ENCODE assay signal across 23 cellular contexts in genomic region chr4:54254116-54254914, GRCh38. TPM values are rescaled to one million over a fixed set of nuclear protein-coding genes. Genes with fewer than 3 reads are reported as not detected.
DNase-seq lines count a peak whose midpoint lies in the region; ATAC-seq, FAIRE-seq and TF ChIP-seq lines count a peak whose summit lies in the region.
"Had no signal": no experiment of that assay in that cellular context is flagged by ENCODE, and none has a peak within 500 bp of the region (broad histone marks: within the 10 kb centered on the region; RNA-seq: fewer than 3 reads in every experiment).

No MANE protein-coding gene starts in this region.

- H3K4me3 ChIP-seq in AG04450 (ENCODE audit: low read depth, low read length) (no peak overlapping the region), astrocyte of the spinal cord (ENCODE audit: low read depth, low read length) (no peak overlapping the region), mesenchymal stem cell (ENCODE audit: insufficient read depth in 1 of 2, low read depth in 1 of 2, low read length in 2 of 2) (peak overlapping the region in 1 of 2 experiments; percentile 3), kidney (ENCODE audit: low read length in 2 of 2) (no peak overlapping the region)
- H3K4me3 ChIP-seq: body of pancreas, left lung, upper lobe of left lung had no signal

- H3K27me3 Mint-ChIP-seq in activated CD8-positive, alpha-beta T cell treated with anti-CD3 and anti-CD28 coated beads, Interleukin-2, amount 10 ng/mL, durations not matched to agents 7 days and 5 days (ENCODE audit: low read depth), result no peaks in the 10 kb centered on the region

- no peak overlapping the region for H2AFZ ChIP-seq in mesenchymal stem cell (ENCODE audit: low read depth, low read length)

- H4K91ac ChIP-seq in mesenchymal stem cell (ENCODE audit: low read length), result no peak overlapping the region

- intact Hi-C loops in kidney (cut with DNase I), result no loop called here

- no peak overlapping the region for H3K4me3 Mint-ChIP-seq in activated CD8-positive, alpha-beta T cell treated with anti-CD3 and anti-CD28 coated beads, Interleukin-2, amount 10 ng/mL, durations not matched to agents 7 days and 5 days
- H3K4me3 Mint-ChIP-seq: activated CD4-positive, alpha-beta T cell treated with anti-CD3 and anti-CD28 coated beads for 36 hours; activated naive CD4-positive, alpha-beta T cell treated with anti-CD3 and anti-CD28 coated beads, Interleukin-2, amount 50 U/mL, for 24 hours; activated T-helper 1 cell treated with anti-CD3 and anti-CD28 coated beads, Interleukin-12 subunit alpha, Interleukin-12 subunit beta, Interleukin-2, Interleukin-4 antibody, amounts not matched to agents 30 ng/mL and 10 ng/mL and 1 ng/mL, durations not matched to agents 14 hours and 24 hours and 36 hours; natural killer cell had no signal

- no peaks in the 10 kb centered on the region for H3K79me1 ChIP-seq in mesenchymal stem cell (replicated peaks; ENCODE audit: low read length, poor library complexity, severe bottlenecking)

- no peak for DNase-seq in AG04450 (ENCODE audit: low read depth, low spot score)
- no peak for DNase-seq in HTR-8/SVneo (ENCODE audit: insufficient read length, low spot score)
- DNase-seq in astrocyte of the spinal cord (ENCODE audit: low read depth, low spot score), result peak; percentile 13
- no peak for DNase-seq in mesenchymal stem cell
- no peak for DNase-seq in activated CD8-positive, alpha-beta T cell treated with anti-CD3 and anti-CD28 coated beads, Interleukin-2, amount 10 ng/mL, durations not matched to agents 7 days and 5 days
- DNase-seq in activated CD4-positive, alpha-beta T cell treated with anti-CD3 and anti-CD28 coated beads for 1 hour, result no peak
- no peak for DNase-seq in kidney
- DNase-seq: ACHN; activated CD4-positive, alpha-beta T cell treated with anti-CD3 and anti-CD28 coated beads for 36 hours; body of pancreas; C1 segment of cervical spinal cord; cortex of kidney; H7; KBM-7; left lung; midbrain; natural killer cell; NCI-H146; posterior cingulate gyrus had no signal

- H3K23ac ChIP-seq in mesenchymal stem cell (ENCODE audit: low read length in 2 of 2), result no peak overlapping the region

- no peaks in the 10 kb centered on the region for H3K36me3 Mint-ChIP-seq in activated CD8-positive, alpha-beta T cell treated with anti-CD3 and anti-CD28 coated beads, Interleukin-2, amount 10 ng/mL, durations not matched to agents 7 days and 5 days (ENCODE audit: low read depth)
- H3K36me3 Mint-ChIP-seq: activated naive CD4-positive, alpha-beta T cell treated with anti-CD3 and anti-CD28 coated beads, Interleukin-2, amount 50 U/mL, for 24 hours; natural killer cell had no signal

- no peak overlapping the region for H2BK15ac ChIP-seq in mesenchymal stem cell (ENCODE audit: low read depth, poor library complexity, severe bottlenecking)

- FAIRE-seq in HTR-8/SVneo (lab: Jason Lieb, UNC) (peak; percentile 62), kidney (lab: Jason Lieb, UNC) (no peak)

- POLR2A ChIA-PET in AG04450 (lab: Yijun Ruan, JAX), result no interaction called here
- POLR2A ChIA-PET in activated CD8-positive, alpha-beta T cell treated with anti-CD3 and anti-CD28 coated beads, Interleukin-2, amount 10 ng/mL, durations not matched to agents 7 days and 5 days (lab: Charles Lee), result no interaction called here

- ATAC-seq in activated CD8-positive, alpha-beta T cell treated with anti-CD3 and anti-CD28 coated beads, Interleukin-2, amount 10 ng/mL, durations not matched to agents 7 days and 5 days, result no peak
- ATAC-seq in HG03108 (IDR thresholded peaks at IDR 0.05; ENCODE audit: unreplicated experiment), result no peak
- ATAC-seq: activated CD4-positive, alpha-beta T cell treated with anti-CD3 and anti-CD28 coated beads for 36 hours; body of pancreas; natural killer cell had no signal

- peak overlapping the region; percentile 54 for H3K9ac ChIP-seq in mesenchymal stem cell (ENCODE audit: low read length)
- no peak overlapping the region for H3K9ac ChIP-seq in kidney (ENCODE audit: low read length in 2 of 2)

- H2BK12ac ChIP-seq in mesenchymal stem cell (ENCODE audit: low read length in 2 of 2), result no peak overlapping the region

- TF ChIP-seq CTCF in AG04450 (IDR thresholded peaks at IDR 0.05; ENCODE audit: low read depth, low read length) (no peak), astrocyte of the spinal cord (IDR thresholded peaks at IDR 0.05; ENCODE audit: low read depth, low read length) (no peak), kidney (IDR thresholded peaks at IDR 0.05; ENCODE audit: borderline replicate concordance, extremely low read depth, insufficient read depth) (no peak)

- peak overlapping the region in 1 of 2 experiments; percentile 4 for H3K18ac ChIP-seq in mesenchymal stem cell (ENCODE audit: low read depth in 1 of 2, low read length in 2 of 2)

- H3K4me1 Mint-ChIP-seq in activated CD8-positive, alpha-beta T cell treated with anti-CD3 and anti-CD28 coated beads, Interleukin-2, amount 10 ng/mL, durations not matched to agents 7 days and 5 days (ENCODE audit: low read depth), result no peaks in the 10 kb centered on the region
- H3K4me1 Mint-ChIP-seq: activated CD4-positive, alpha-beta T cell treated with anti-CD3 and anti-CD28 coated beads for 36 hours; activated naive CD4-positive, alpha-beta T cell treated with anti-CD3 and anti-CD28 coated beads, Interleukin-2, amount 50 U/mL, for 24 hours; natural killer cell had no signal

- H3K4me1 ChIP-seq in mesenchymal stem cell (ENCODE audit: control insufficient read depth, insufficient read depth, low read depth, low read length) (no peaks in the 10 kb centered on the region), kidney (ENCODE audit: control insufficient read depth in 1 of 2, insufficient read depth in 1 of 2, low read depth in 1 of 2, low read length in 2 of 2) (no peaks in the 10 kb centered on the region)
- H3K4me1 ChIP-seq: body of pancreas, left lung, upper lobe of left lung had no signal

- in situ Hi-C loops in astrocyte of the spinal cord (cut with HindIII; ENCODE audit: low sequenced_read_pairs), result no loop called here

- H3K36me3 ChIP-seq in mesenchymal stem cell (ENCODE audit: control insufficient read depth in 1 of 2, insufficient read depth in 2 of 2, low read depth in 1 of 2, low read length in 2 of 2) (peaks cover 0 to 69% of the 10 kb centered on the region in 2 experiments), kidney (ENCODE audit: control insufficient read depth in 1 of 2, insufficient read depth in 2 of 2, low read length in 2 of 2) (no peaks in the 10 kb centered on the region)
- H3K36me3 ChIP-seq: left lung, upper lobe of left lung had no signal

- CTCF ChIA-PET in AG04450 (lab: Charles Lee), result interaction anchor here (1.4 kb wide), 1 partner anchor 1238 kb away, joined by 3 read pairs; no protein-coding TSS in a partner anchor
- CTCF ChIA-PET in activated CD8-positive, alpha-beta T cell treated with anti-CD3 and anti-CD28 coated beads, Interleukin-2, amount 10 ng/mL, durations not matched to agents 7 days and 5 days (lab: Charles Lee), result no interaction called here

- H2BK120ac ChIP-seq in mesenchymal stem cell (ENCODE audit: low read depth, low read length), result no peak overlapping the region

- H3K27ac ChIP-seq in AG04450 (ENCODE audit: low read depth, low read length) (peak overlapping the region; percentile 39), mesenchymal stem cell (ENCODE audit: low read length, poor library complexity, severe bottlenecking) (no peak overlapping the region), kidney (ENCODE audit: low read depth in 2 of 2, low read length in 2 of 2) (no peak overlapping the region)
- H3K27ac ChIP-seq: left lung, upper lobe of left lung had no signal

- 45% methylated on average over 6 of the region's 7 CpGs for WGBS in mesenchymal stem cell

- no peak overlapping the region for H2BK5ac ChIP-seq in mesenchymal stem cell (ENCODE audit: low read depth, low read length, poor library complexity, severe bottlenecking)

- H2AK5ac ChIP-seq in mesenchymal stem cell (ENCODE audit: low read length, severe bottlenecking), result no peak overlapping the region

- no peak overlapping the region for H3K4ac ChIP-seq in mesenchymal stem cell (ENCODE audit: low read depth in 1 of 2, low read length in 2 of 2)

- H3K14ac ChIP-seq in mesenchymal stem cell (ENCODE audit: low read length in 2 of 2), result no peak overlapping the region

- no peak overlapping the region for H4K8ac ChIP-seq in mesenchymal stem cell (ENCODE audit: low read length)

- no peak overlapping the region for H3K4me2 ChIP-seq in mesenchymal stem cell (ENCODE audit: low read length, poor library complexity, severe bottlenecking)

- H3K9me3 ChIP-seq in AG04450 (ENCODE audit: control insufficient read depth, insufficient read depth, low read length), result no peaks in the 10 kb centered on the region
- H3K9me3 ChIP-seq in mesenchymal stem cell (ENCODE audit: control insufficient read depth, low read length), result no peaks in the 10 kb centered on the region
- H3K9me3 ChIP-seq in kidney (ENCODE audit: control insufficient read depth in 1 of 2, low read length in 2 of 2), result no peaks in the 10 kb centered on the region
- H3K9me3 ChIP-seq: body of pancreas had no signal

- no peak overlapping the region for H3K27ac Mint-ChIP-seq in activated CD8-positive, alpha-beta T cell treated with anti-CD3 and anti-CD28 coated beads, Interleukin-2, amount 10 ng/mL, durations not matched to agents 7 days and 5 days
- H3K27ac Mint-ChIP-seq: activated CD4-positive, alpha-beta T cell treated with anti-CD3 and anti-CD28 coated beads for 36 hours; activated naive CD4-positive, alpha-beta T cell treated with anti-CD3 and anti-CD28 coated beads, Interleukin-2, amount 50 U/mL, for 24 hours; activated T-helper 1 cell treated with anti-CD3 and anti-CD28 coated beads, Interleukin-12 subunit alpha, Interleukin-12 subunit beta, Interleukin-2, Interleukin-4 antibody, amounts not matched to agents 30 ng/mL and 10 ng/mL and 1 ng/mL, durations not matched to agents 14 hours and 24 hours and 36 hours; natural killer cell had no signal

- H3K27me3 ChIP-seq in AG04450 (ENCODE audit: control insufficient read depth, insufficient read depth, low read length) (no peaks in the 10 kb centered on the region), mesenchymal stem cell (ENCODE audit: control insufficient read depth in 1 of 2, insufficient read depth in 1 of 2, low read length in 2 of 2) (no peaks in the 10 kb centered on the region)
- H3K27me3 ChIP-seq: body of pancreas, left lung, upper lobe of left lung had no signal

- H3K9me3 Mint-ChIP-seq in activated CD8-positive, alpha-beta T cell treated with anti-CD3 and anti-CD28 coated beads, Interleukin-2, amount 10 ng/mL, durations not matched to agents 7 days and 5 days (ENCODE audit: insufficient read depth), result peaks cover 3% of the 10 kb centered on the region
- H3K9me3 Mint-ChIP-seq: activated naive CD4-positive, alpha-beta T cell treated with anti-CD3 and anti-CD28 coated beads, Interleukin-2, amount 50 U/mL, for 24 hours; activated T-helper 1 cell treated with anti-CD3 and anti-CD28 coated beads, Interleukin-12 subunit alpha, Interleukin-12 subunit beta, Interleukin-2, Interleukin-4 antibody, amounts not matched to agents 30 ng/mL and 10 ng/mL and 1 ng/mL, durations not matched to agents 14 hours and 24 hours and 36 hours; natural killer cell had no signal

RNA-seq across cellular contexts. Expression of gene PDGFRA, which starts 25.2 kb away (rescaled TPM):
- polyA plus RNA-seq in AG04450 (2011; rRNA removed), result 380 and 464 TPM in 2 replicates
- polyA minus RNA-seq in AG04450 (2011; rRNA and poly(A)+ RNA removed), result 547 and 747 TPM in 2 replicates
- polyA plus RNA-seq in mesenchymal stem cell (2013, experiment 1 of 2), result 343 TPM
- polyA plus RNA-seq in mesenchymal stem cell (2013, experiment 2 of 2), result 347 TPM
- not detected for total RNA-seq in activated CD8-positive, alpha-beta T cell treated with anti-CD3 and anti-CD28 coated beads, Interleukin-2, amount 10 ng/mL, durations not matched to agents 7 days and 5 days
- total RNA-seq in kidney, result 71.0 TPM
- polyA plus RNA-seq in kidney (ENCODE audit: insufficient read depth, low read depth, low replicate concordance), result 12.3 TPM
- total RNA-seq: activated CD4-positive, alpha-beta T cell treated with anti-CD3 and anti-CD28 coated beads for 36 hours had no signal

Comparison
In these comparisons a context has a peak if more than half of its experiments do, and no peak if none do; other contexts are left out.
1. RNA of gene PDGFRA, which starts 25.2 kb away (total RNA-seq): 71.0 TPM in kidney (single experiment); not detected in activated CD8-positive, alpha-beta T cell treated with anti-CD3 and anti-CD28 coated beads, Interleukin-2, amount 10 ng/mL, durations not matched to agents 7 days and 5 days; every median in the first group is over 10 times any median in the second.